Comparison of ENCODE assay signal across 22 cellular contexts in genomic region chr14:36449903-36450302, GRCh38.
DNase-seq lines count a peak whose midpoint lies in the region; ATAC-seq, FAIRE-seq and TF ChIP-seq lines count a peak whose summit lies in the region.
"Had no signal": no experiment of that assay in that cellular context is flagged by ENCODE, and none has a peak within 500 bp of the region (broad histone marks: within the 10 kb centered on the region; RNA-seq: fewer than 3 reads in every experiment).

No MANE protein-coding gene starts in this region.

- no peak overlapping the region for H3K4me3 ChIP-seq in HepG2 (replicated peaks in 1 of 3; ENCODE audit: insufficient read depth in 1 of 3, low read depth in 2 of 3, low read length in 3 of 3)
- H3K4me3 ChIP-seq in right lobe of liver: no peak overlapping the region
- H3K4me3 ChIP-seq in OCI-LY3 (ENCODE audit: low read length): no peak overlapping the region
- H3K4me3 ChIP-seq in epithelial cell of proximal tubule (ENCODE audit: low read depth, low read length): no peak overlapping the region
- H3K4me3 ChIP-seq in adrenal gland: no peak overlapping the region
- H3K4me3 ChIP-seq: BLaER1, GM23338, MG63 had no signal

- H3K4me1 ChIP-seq in HepG2 (ENCODE audit: insufficient read depth, low read length) (peaks cover 10% of the 10 kb centered on the region), right lobe of liver (peaks cover 0 to 19% (median 6%) of the 10 kb centered on the region in 4 donors), OCI-LY3 (ENCODE audit: low read length) (peaks cover 15% of the 10 kb centered on the region), adrenal gland (replicated peaks in 1 of 2) (no peaks in the 10 kb centered on the region)
- H3K4me1 ChIP-seq: BLaER1 had no signal

- no peaks in the 10 kb centered on the region for H3K9me3 ChIP-seq in HepG2 (ENCODE audit: low read length)
- no peaks in the 10 kb centered on the region for H3K9me3 ChIP-seq in right lobe of liver
- H3K9me3 ChIP-seq in OCI-LY3 (ENCODE audit: insufficient read depth, low read length): no peaks in the 10 kb centered on the region
- H3K9me3 ChIP-seq in adrenal gland (replicated peaks in 1 of 3): no peaks in the 10 kb centered on the region
- H3K9me3 ChIP-seq: BLaER1, MG63 had no signal

- H3K4me2 ChIP-seq in HepG2 (ENCODE audit: low read depth, low read length) (no peak overlapping the region), OCI-LY3 (ENCODE audit: low read length) (no peak overlapping the region)
- H3K4me2 ChIP-seq: BLaER1, GM23338 had no signal

- no peak for FAIRE-seq in HepG2 (lab: Jason Lieb, UNC)

- no peak for DNase-seq in HepG2 (ENCODE audit: low spot score)
- no peak for DNase-seq in right lobe of liver
- no peak for DNase-seq in epithelial cell of proximal tubule (ENCODE audit: low read depth)
- no peak for DNase-seq in SKM-1 treated with dmso at 0.1 percent for 144 hours (lab: John Stamatoyannopoulos, UW; ENCODE audit: unreplicated experiment)
- DNase-seq in adrenal gland: no peak
- no peak for DNase-seq in NCI-H2029 treated with DMSO at 0.1 percent for 48 hours (lab: John Stamatoyannopoulos, UW)
- no peak for DNase-seq in mesenteric fat pad (ENCODE audit: low spot score)
- DNase-seq: CD4-positive, CD25-positive, alpha-beta regulatory T cell; DMS53; HCEC 1CT; Kasumi-1; MG63; NCI-H1694; NCI-H2081; NCI-H2227 treated with DMSO at 0.1 percent for 48 hours; NCI-H526 treated with DMSO at 0.1 percent for 48 hours; SHP77; T-helper 17 cell had no signal

- H3K9ac ChIP-seq in HepG2 (ENCODE audit: insufficient read depth, low read depth, low read length) (no peak overlapping the region), OCI-LY3 (ENCODE audit: low read length) (no peak overlapping the region)
- H3K9ac ChIP-seq: BLaER1 had no signal

- H3K27me3 ChIP-seq in HepG2 (ENCODE audit: control insufficient read depth in 1 of 2, insufficient read depth in 2 of 2, low read length in 2 of 2) (no peaks in the 10 kb centered on the region), right lobe of liver (no peaks in the 10 kb centered on the region), OCI-LY3 (ENCODE audit: low read depth, low read length) (no peaks in the 10 kb centered on the region), adrenal gland (no peaks in the 10 kb centered on the region)
- H3K27me3 ChIP-seq: BLaER1, MG63 had no signal

- no peaks in the 10 kb centered on the region for H3K79me2 ChIP-seq in HepG2 (ENCODE audit: insufficient read depth, low read length)
- no peaks in the 10 kb centered on the region for H3K79me2 ChIP-seq in OCI-LY3 (ENCODE audit: low read length)

- CTCF ChIA-PET in HepG2 (lab: Yijun Ruan, JAX; ENCODE audit: low intra/inter-chr PET ratio, low total read pairs): no interaction called here

- TF ChIP-seq EP300 in HepG2 (IDR thresholded peaks at IDR 0.05; ENCODE audit: low read depth in 2 of 2, low read length in 2 of 2) (no peak), HepG2 (CRISPR knock-in tag; IDR thresholded peaks at IDR 0.05; ENCODE audit: borderline replicate concordance) (no peak)

- POLR2A ChIA-PET in HepG2 (lab: Yijun Ruan, JAX): no interaction called here

- TF ChIP-seq CTCF in HepG2 (CRISPR knock-in tag; IDR thresholded peaks at IDR 0.05) (no peak), right lobe of liver (IDR thresholded peaks at IDR 0.05) (peak in 1 of 4 donors; percentile 20), OCI-LY3 (IDR thresholded peaks at IDR 0.05; ENCODE audit: low read depth, low read length) (peak; percentile 33), epithelial cell of proximal tubule (conservative IDR thresholded peaks at IDR 0.05; ENCODE audit: low read depth, low read length) (peak; percentile 13), adrenal gland (IDR thresholded peaks at IDR 0.05) (no peak)

- TF ChIP-seq POLR2A in HepG2 (IDR thresholded peaks at IDR 0.05; ENCODE audit: insufficient read depth in 1 of 2, low read depth in 2 of 2, low read length in 2 of 2) (no peak), right lobe of liver (IDR thresholded peaks at IDR 0.05) (no peak), adrenal gland (IDR thresholded peaks at IDR 0.05) (no peak)

- no TSS peak for BruUV-seq in HepG2 (replicated peaks; lab: Mats Ljungman, UMichigan)

- H3K27ac ChIP-seq in HepG2 (ENCODE audit: extremely low read length, insufficient read depth, low read length) (no peak overlapping the region), right lobe of liver (no peak overlapping the region), OCI-LY3 (ENCODE audit: low read length) (no peak overlapping the region), adrenal gland (no peak overlapping the region)
- H3K27ac ChIP-seq: BLaER1, RWPE1 had no signal

- H2AFZ ChIP-seq in HepG2 (ENCODE audit: low read length): no peak overlapping the region
- H2AFZ ChIP-seq in OCI-LY3 (ENCODE audit: low read depth, low read length): no peak overlapping the region
- H2AFZ ChIP-seq: GM23338 had no signal

- H4K20me1 ChIP-seq in HepG2 (ENCODE audit: insufficient read depth, low read length) (no peaks in the 10 kb centered on the region), OCI-LY3 (ENCODE audit: insufficient read depth, low read length) (no peaks in the 10 kb centered on the region)
- H4K20me1 ChIP-seq: BLaER1 had no signal

- intact Hi-C loops in HepG2 (cut with micrococcal nuclease; ENCODE audit: unreplicated experiment): no loop called here
- intact Hi-C loops in right lobe of liver (cut with DNase I): no loop called here
- intact Hi-C loops in adrenal gland (cut with DNase I): no loop called here

- 49% methylated on average over 4 of the region's 4 CpGs for WGBS in HepG2 (ENCODE audit: low lambda C conversion rate)
- WGBS in right lobe of liver (ENCODE audit: insufficient coverage, low coverage, low lambda C conversion rate, missing lambda C conversion rate): 88% methylated on average over 4 of the region's 4 CpGs
- 72 to 78% (median 75%) methylated on average over 4 of the region's 4 CpGs for WGBS in adrenal gland, 4 donors

- no peaks in the 10 kb centered on the region for H3K36me3 ChIP-seq in HepG2 (replicated peaks in 1 of 2; ENCODE audit: control insufficient read depth in 1 of 2, insufficient read depth in 2 of 2, low read length in 2 of 2)
- H3K36me3 ChIP-seq in right lobe of liver: no peaks in the 10 kb centered on the region
- H3K36me3 ChIP-seq in OCI-LY3 (replicated peaks; ENCODE audit: low read depth, low read length): no peaks in the 10 kb centered on the region
- H3K36me3 ChIP-seq in adrenal gland (replicated peaks in 1 of 2): no peaks in the 10 kb centered on the region
- H3K36me3 ChIP-seq: BLaER1, MG63 had no signal

- in situ Hi-C loops in HepG2 (cut with HindIII; ENCODE audit: extremely low pct_ligation_motif_present, low pct_unique_long_range_greater_than_20kb): no loop called here

- TF ChIP-seq RAD21 in HepG2 (CRISPR knock-in tag; IDR thresholded peaks at IDR 0.05): no peak

- ATAC-seq in HepG2 (no peak), right lobe of liver (no peak)
- ATAC-seq: T-helper 17 cell had no signal

TF ChIP-seq in HepG2, 621 proteins besides CTCF, POLR2A, EP300 and RAD21:
- TF ChIP-seq NFE2L2 (IDR thresholded peaks at IDR 0.05; ENCODE audit: low read length) (peak; percentile 84), ZNF33A (CRISPR knock-in tag; IDR thresholded peaks at IDR 0.05; ENCODE audit: borderline replicate concordance) (no peak)

Comparison
In these comparisons a context has a peak if more than half of its experiments do, and no peak if none do; other contexts are left out.
1. CTCF ChIP-seq: peak in OCI-LY3 (single experiment) and epithelial cell of proximal tubule (single experiment); none in HepG2 (single experiment) and adrenal gland (0 of 6).